Comparison of ENCODE assay signal across 8 cellular contexts in the genomic region with DNA sequence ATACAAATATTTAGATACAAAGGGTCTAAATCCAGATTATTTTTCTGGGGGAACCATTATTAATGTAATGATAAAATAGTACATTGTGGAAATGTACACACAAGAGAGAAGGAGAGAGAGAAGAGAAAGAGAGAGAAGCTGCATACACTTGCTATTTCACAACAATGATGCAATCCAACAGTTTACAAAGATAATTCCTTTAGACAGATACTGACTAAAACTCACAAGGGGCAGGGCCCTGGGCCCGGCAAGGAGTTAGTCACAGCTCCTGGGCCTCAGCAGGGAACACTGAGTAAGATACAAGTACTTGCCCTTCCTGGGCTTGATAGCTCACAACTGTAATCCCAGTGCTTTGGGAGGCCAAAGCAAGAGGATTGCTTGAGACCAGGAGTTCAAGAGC. TPM values are rescaled to one million over a fixed set of nuclear protein-coding genes. Genes with fewer than 3 reads are reported as not detected.
DNase-seq lines count a peak whose midpoint lies in the region; ATAC-seq, FAIRE-seq and TF ChIP-seq lines count a peak whose summit lies in the region.
"Not testable (repeated sequence)": the region's sequence is repeated elsewhere in the genome, so short reads cannot be mapped to it uniquely, and the experiment has no call there.

No MANE protein-coding gene starts in this region.

- WGBS in A549 (ENCODE audit: missing lambda C conversion rate): 0% methylated on average over 1 of the region's 1 CpG

- H3K4me2 ChIP-seq in A549: not testable (repeated sequence)
- peak overlapping the region; percentile 3 for H3K4me2 ChIP-seq in keratinocyte (ENCODE audit: control insufficient read depth, extremely low read depth, insufficient read depth, low read depth, low read length)

- ATAC-seq in A549: peak; percentile 76 to 87

- POLR2A ChIA-PET in A549 (lab: Yijun Ruan, JAX): not testable (repeated sequence)

- H3K4me3 ChIP-seq in A549; astrocyte of the spinal cord (ENCODE audit: low read depth, low read length); fibroblast of pulmonary artery (replicated peaks; ENCODE audit: low read depth, low read length); keratinocyte (ENCODE audit: control insufficient read depth in 2 of 3, extremely low read depth in 1 of 3, insufficient read depth in 2 of 3, low read depth in 1 of 3, low read length in 3 of 3): not testable (repeated sequence)

- H3K4me1 ChIP-seq in A549; keratinocyte (ENCODE audit: control insufficient read depth, extremely low read depth, insufficient read depth, low read length): not testable (repeated sequence)

- in situ Hi-C loops in astrocyte of the spinal cord (cut with HindIII; ENCODE audit: low sequenced_read_pairs): not testable (repeated sequence)

- CTCF ChIA-PET in A549 (lab: Yijun Ruan, JAX): interaction anchor here (0.8 to 4.5 kb wide), 4 partner anchors 9 to 389 kb away, joined by 3 to 20 read pairs (median 4); a partner anchor contains a TSS

- not testable (repeated sequence) for TF ChIP-seq RAD21 in A549 (conservative IDR thresholded peaks at IDR 0.05 in 1 of 2, IDR thresholded peaks at IDR 0.05 in 1 of 2)

- H2AFZ ChIP-seq in keratinocyte (ENCODE audit: control insufficient read depth, low read length): not testable (repeated sequence)

- TF ChIP-seq EP300 in A549 (IDR thresholded peaks at IDR 0.05): not testable (repeated sequence)

- not testable (repeated sequence) for H3K27ac ChIP-seq in A549
- H3K27ac ChIP-seq in keratinocyte (ENCODE audit: control insufficient read depth, insufficient read depth, low read length): peak overlapping the region; percentile 24

- not testable (repeated sequence) for H3K79me2 ChIP-seq in keratinocyte (ENCODE audit: control insufficient read depth, insufficient read depth, low read length)

- H3K9me1 ChIP-seq in keratinocyte (ENCODE audit: control insufficient read depth, extremely low read depth, insufficient read depth, low read length): not testable (repeated sequence)

- H3K27me3 ChIP-seq in keratinocyte (ENCODE audit: control insufficient read depth, extremely low read depth, insufficient read depth, low read length): not testable (repeated sequence)

- H3K9me3 ChIP-seq in A549; keratinocyte (ENCODE audit: control insufficient read depth, low read depth, low read length): not testable (repeated sequence)

- FAIRE-seq in A549 (lab: Jason Lieb, UNC); keratinocyte (lab: Jason Lieb, UNC): not testable (repeated sequence)

- H3K36me3 ChIP-seq in keratinocyte (ENCODE audit: control insufficient read depth in 2 of 2, extremely low read depth in 1 of 2, insufficient read depth in 2 of 2, low read length in 2 of 2): not testable (repeated sequence)

- not testable (repeated sequence) for H3K9ac ChIP-seq in keratinocyte (ENCODE audit: control insufficient read depth, extremely low read depth, insufficient read depth, low read length)

- peak in 1 of 2 experiments; percentile 48 for DNase-seq in A549 (ENCODE audit: low read depth in 1 of 2, low spot score in 1 of 2)
- DNase-seq in GM03348 (ENCODE audit: low spot score): peak; percentile 85
- DNase-seq in LoVo (ENCODE audit: low spot score): peak; percentile 14
- peak; percentile 71 for DNase-seq in RKO (ENCODE audit: low spot score)
- DNase-seq in astrocyte of the spinal cord (ENCODE audit: low read depth, low spot score): peak; percentile 81
- DNase-seq in fibroblast of pulmonary artery (ENCODE audit: low read depth): peak; percentile 91
- not testable (repeated sequence) for DNase-seq in keratinocyte (ENCODE audit: low read depth, low spot score)
- peak; percentile 77 for DNase-seq in renal cortical epithelial cell (ENCODE audit: low read depth)

- dilution Hi-C loops in keratinocyte (cut with MboI; ENCODE audit: extremely low pct_ligation_motif_present, low sequenced_read_pairs): not testable (repeated sequence)

- TF ChIP-seq CTCF in A549 (IDR thresholded peaks at IDR 0.05); astrocyte of the spinal cord (IDR thresholded peaks at IDR 0.05; ENCODE audit: low read depth, low read length); fibroblast of pulmonary artery (IDR thresholded peaks at IDR 0.05; ENCODE audit: low read length, missing control alignments); keratinocyte (optimal IDR thresholded peaks at IDR 0.05 in 1 of 3, IDR thresholded peaks at IDR 0.05 in 1 of 3, conservative IDR thresholded peaks at IDR 0.05 in 1 of 3; ENCODE audit: extremely low read depth in 1 of 3, insufficient read depth in 2 of 3, low read length in 3 of 3): not testable (repeated sequence)

- TF ChIP-seq POLR2A in A549 (IDR thresholded peaks at IDR 0.05; ENCODE audit: low read length): not testable (repeated sequence)

- not testable (repeated sequence) for H4K20me1 ChIP-seq in keratinocyte (ENCODE audit: control insufficient read depth, extremely low read depth, insufficient read depth, low read length)

TF ChIP-seq in A549, 52 proteins besides CTCF, POLR2A, EP300 and RAD21:
- TF ChIP-seq CEBPB (IDR thresholded peaks at IDR 0.05): peak in 1 of 2 experiments; percentile 46; a peak in 1 of 4 replicates

RNA-seq across cellular contexts. Expression of a gene that starts 44.5 kb away (rescaled TPM):
- polyA plus RNA-seq in A549 (2011; rRNA removed) (16.9 and 19.3 TPM in 2 replicates), A549 (2017; fragmentation: RNase III; extraction: RNeasy Plus Mini Kit Qiagen cat#74134 plus additional on column Dnase treatment) (6.5 to 9.3 TPM (median 6.6 TPM) in 3 replicates), keratinocyte (5.1 to 11.1 TPM (median 6.7 TPM) in 3 replicates)
- 4.3 and 5.9 TPM in 2 replicates for polyA plus RNA-seq in A549 (2012; cell fraction: cytosol; rRNA removed)
- polyA plus RNA-seq in A549 (2012; cell fraction: nucleus; rRNA removed): 3.1 and 8.9 TPM in 2 replicates
- 5.3 and 6.8 TPM in 2 replicates for polyA minus RNA-seq in A549 (2011; rRNA and poly(A)+ RNA removed)
- polyA plus RNA-seq in keratinocyte (2011; ENCODE audit: low read depth): 13.8 TPM
- 5.4 and 8.9 TPM in 2 replicates for polyA plus RNA-seq in keratinocyte (2011; cell fraction: cytosol; rRNA removed)
- 15.6 and 21.1 TPM in 2 replicates for polyA plus RNA-seq in keratinocyte (2011; cell fraction: nucleus; rRNA removed)
- 3.3 and 7.7 TPM in 2 replicates for polyA plus RNA-seq in keratinocyte (2012; ENCODE audit: low replicate concordance)
- 0.92 to 5.6 TPM (median 1.5 TPM) in 3 replicates for polyA minus RNA-seq in keratinocyte
- 2.5 TPM for polyA minus RNA-seq in keratinocyte (2011; cell fraction: cytosol; rRNA and poly(A)+ RNA removed)
- 1.7 and 3.8 TPM in 2 replicates for polyA minus RNA-seq in keratinocyte (2011; cell fraction: nucleus; rRNA and poly(A)+ RNA removed)
- total RNA-seq in renal cortical epithelial cell: 9.6 and 11.9 TPM in 2 replicates
